In genomic region chr1:247281001-247281574, GRCh38 we compare ENCODE assay signal across 23 cellular contexts. TPM values are rescaled to one million over a fixed set of nuclear protein-coding genes. Genes with fewer than 3 reads are reported as not detected.
A peak's percentile ranks its signal among the peaks of the same experiment; 100 is the strongest.
DNase-seq lines count a peak whose midpoint lies in the region; ATAC-seq and TF ChIP-seq lines count a peak whose summit lies in the region.
"Had no signal": no experiment of that assay in that cellular context is flagged by ENCODE, and none has a peak within 500 bp of the region (broad histone marks: within the 10 kb centered on the region; RNA-seq: fewer than 3 reads in every experiment).

No MANE protein-coding gene starts in this region.

- peaks cover 3% of the 10 kb centered on the region for H3K27me3 Mint-ChIP-seq in HFFc6 (ENCODE audit: insufficient read depth)
- no peaks in the 10 kb centered on the region for H3K27me3 Mint-ChIP-seq in stimulated activated memory B cell treated with anti-CD40 and anti-IgM and Interleukin-4, amounts not matched to agents 10 μg/mL and 1 μg/mL and 100 μg/mL, for 72 hours
- H3K27me3 Mint-ChIP-seq in natural killer cell (ENCODE audit: low read depth in 2 of 2): no peaks in the 10 kb centered on the region
- H3K27me3 Mint-ChIP-seq: activated naive CD4-positive, alpha-beta T cell treated with anti-CD3 and anti-CD28 coated beads, Interleukin-2, amount 50 U/mL, for 24 hours had no signal

- peaks cover 9% of the 10 kb centered on the region for H3K9me3 Mint-ChIP-seq in HFFc6
- peaks cover 9% of the 10 kb centered on the region for H3K9me3 Mint-ChIP-seq in stimulated activated memory B cell treated with anti-CD40 and anti-IgM and Interleukin-4, amounts not matched to agents 10 μg/mL and 1 μg/mL and 100 μg/mL, for 72 hours
- peaks cover 0 to 3% of the 10 kb centered on the region in 2 donors for H3K9me3 Mint-ChIP-seq in natural killer cell

- intact Hi-C loops in natural killer cell (cut with micrococcal nuclease): no loop called here

- H3K4me1 Mint-ChIP-seq in HFFc6 (ENCODE audit: low read depth): peaks cover 10% of the 10 kb centered on the region; the same call in 1 of the 2 replicates
- H3K4me1 Mint-ChIP-seq in stimulated activated memory B cell treated with anti-CD40 and anti-IgM and Interleukin-4, amounts not matched to agents 10 μg/mL and 1 μg/mL and 100 μg/mL, for 72 hours: no peaks in the 10 kb centered on the region
- no peaks in the 10 kb centered on the region for H3K4me1 Mint-ChIP-seq in natural killer cell
- H3K4me1 Mint-ChIP-seq: activated naive CD4-positive, alpha-beta T cell treated with anti-CD3 and anti-CD28 coated beads, Interleukin-2, amount 50 U/mL, for 24 hours had no signal

- ATAC-seq in SK-N-SH treated with all-trans-retinoic acid at 6 μM for 48 hours: peak; percentile 67
- peak; percentile 39 for ATAC-seq in stimulated activated memory B cell treated with anti-CD40 and anti-IgM and Interleukin-4, amounts not matched to agents 10 μg/mL and 1 μg/mL and 100 μg/mL, for 72 hours
- ATAC-seq in natural killer cell: no peak
- ATAC-seq in HG03139 (IDR thresholded peaks at IDR 0.05; ENCODE audit: unreplicated experiment): no peak
- ATAC-seq: body of pancreas had no signal

- TF ChIP-seq CTCF in HFFc6 (IDR thresholded peaks at IDR 0.05): no peak
- TF ChIP-seq CTCF in natural killer cell (IDR thresholded peaks at IDR 0.05): no peak

- DNase-seq in HFFc6 (no peak), glomerular visceral epithelial cell (ENCODE audit: extremely low spot score) (peak; percentile 20), natural killer cell (no peak), cerebellar nuclear complex (lab: John Stamatoyannopoulos, UW) (no peak)
- DNase-seq: activated CD4-positive, CD25-positive, alpha-beta regulatory T cell; body of pancreas; DMS79 treated with DMSO at 0.1 percent for 48 hours; Karpas-422; NCI-H187; NCI-H2227 treated with DMSO at 0.1 percent for 48 hours; nucleus accumbens; PC-9; retina; stimulated activated CD4-positive, alpha-beta T cell treated with anti-CD3 and anti-CD28 coated beads, Interleukin-12 subunit alpha, Interleukin-12 subunit beta, amount 100 ng/mL, for 4 hours; trophoblast cell had no signal

- no peak overlapping the region for H3K27ac Mint-ChIP-seq in HFFc6
- no peak overlapping the region for H3K27ac Mint-ChIP-seq in stimulated activated memory B cell treated with anti-CD40 and anti-IgM and Interleukin-4, amounts not matched to agents 10 μg/mL and 1 μg/mL and 100 μg/mL, for 72 hours
- no peak overlapping the region for H3K27ac Mint-ChIP-seq in natural killer cell
- H3K27ac Mint-ChIP-seq: activated naive CD4-positive, alpha-beta T cell treated with anti-CD3 and anti-CD28 coated beads, Interleukin-2, amount 50 U/mL, for 24 hours; activated T-helper 1 cell treated with anti-CD3 and anti-CD28 coated beads, Interleukin-12 subunit alpha, Interleukin-12 subunit beta, Interleukin-2, Interleukin-4 antibody, amounts not matched to agents 30 ng/mL and 10 ng/mL and 1 ng/mL, durations not matched to agents 14 hours and 24 hours and 36 hours had no signal

- H3K4me3 Mint-ChIP-seq in HFFc6 (peak overlapping the region; percentile 14; the same call in 1 of the 2 replicates), natural killer cell (no peak overlapping the region)
- H3K4me3 Mint-ChIP-seq in stimulated activated memory B cell treated with anti-CD40 and anti-IgM and Interleukin-4, amounts not matched to agents 10 μg/mL and 1 μg/mL and 100 μg/mL, for 72 hours: no peak overlapping the region
- H3K4me3 Mint-ChIP-seq: activated naive CD4-positive, alpha-beta T cell treated with anti-CD3 and anti-CD28 coated beads, Interleukin-2, amount 50 U/mL, for 24 hours; activated T-helper 1 cell treated with anti-CD3 and anti-CD28 coated beads, Interleukin-12 subunit alpha, Interleukin-12 subunit beta, Interleukin-2, Interleukin-4 antibody, amounts not matched to agents 30 ng/mL and 10 ng/mL and 1 ng/mL, durations not matched to agents 14 hours and 24 hours and 36 hours had no signal

- H3K36me3 Mint-ChIP-seq in HFFc6 (ENCODE audit: low read depth) (peaks cover 3% of the 10 kb centered on the region; the same call in 1 of the 2 replicates), natural killer cell (no peaks in the 10 kb centered on the region)
- peaks cover 1% of the 10 kb centered on the region for H3K36me3 Mint-ChIP-seq in stimulated activated memory B cell treated with anti-CD40 and anti-IgM and Interleukin-4, amounts not matched to agents 10 μg/mL and 1 μg/mL and 100 μg/mL, for 72 hours

TF ChIP-seq in SK-N-SH treated with all-trans-retinoic acid at 6 μM for 48 hours, 23 proteins besides CTCF, POLR2A, EP300 and RAD21:
- TF ChIP-seq SNAI2 (CRISPR knock-in tag; IDR thresholded peaks at IDR 0.05): no peak
- TF ChIP-seq ISL1 (CRISPR knock-in tag; IDR thresholded peaks at IDR 0.05): no peak
- no peak for TF ChIP-seq BACH2 (CRISPR knock-in tag; IDR thresholded peaks at IDR 0.05; ENCODE audit: borderline replicate concordance)
- TF ChIP-seq ZFP3 (CRISPR knock-in tag; IDR thresholded peaks at IDR 0.05): no peak
- no peak for TF ChIP-seq ARNTL (CRISPR knock-in tag; IDR thresholded peaks at IDR 0.05; ENCODE audit: borderline replicate concordance, low read depth)
- TF ChIP-seq, protein P1, sequence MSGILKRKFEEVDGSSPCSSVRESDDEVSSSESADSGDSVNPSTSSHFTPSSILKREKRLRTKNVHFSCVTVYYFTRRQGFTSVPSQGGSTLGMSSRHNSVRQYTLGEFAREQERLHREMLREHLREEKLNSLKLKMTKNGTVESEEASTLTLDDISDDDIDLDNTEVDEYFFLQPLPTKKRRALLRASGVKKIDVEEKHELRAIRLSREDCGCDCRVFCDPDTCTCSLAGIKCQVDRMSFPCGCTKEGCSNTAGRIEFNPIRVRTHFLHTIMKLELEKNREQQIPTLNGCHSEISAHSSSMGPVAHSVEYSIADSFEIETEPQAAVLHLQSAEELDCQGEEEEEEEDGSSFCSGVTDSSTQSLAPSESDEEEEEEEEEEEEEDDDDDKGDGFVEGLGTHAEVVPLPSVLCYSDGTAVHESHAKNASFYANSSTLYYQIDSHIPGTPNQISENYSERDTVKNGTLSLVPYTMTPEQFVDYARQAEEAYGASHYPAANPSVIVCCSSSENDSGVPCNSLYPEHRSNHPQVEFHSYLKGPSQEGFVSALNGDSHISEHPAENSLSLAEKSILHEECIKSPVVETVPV (CRISPR knock-in tag; IDR thresholded peaks at IDR 0.05): no peak
- TF ChIP-seq POU6F1 (CRISPR knock-in tag; IDR thresholded peaks at IDR 0.05; ENCODE audit: borderline replicate concordance, low read depth): no peak
- no peak for TF ChIP-seq PPARA (CRISPR knock-in tag; IDR thresholded peaks at IDR 0.05; ENCODE audit: borderline replicate concordance)
- TF ChIP-seq TOX (CRISPR knock-in tag; IDR thresholded peaks at IDR 0.05; ENCODE audit: borderline replicate concordance): no peak
- TF ChIP-seq ZFP30 (CRISPR knock-in tag; IDR thresholded peaks at IDR 0.05): no peak
- no peak for TF ChIP-seq ZNF8 (CRISPR knock-in tag; IDR thresholded peaks at IDR 0.05)

RNA-seq across cellular contexts. Expression of gene VN1R5, which starts 25.2 kb away (rescaled TPM):
- total RNA-seq in HFFc6 (2021; fragmentation: NEBNext Ultra II Directional; extraction: Animal tissue kit (Norgen Biotek cat#: 25700)): not detected
- not detected for total RNA-seq in natural killer cell
- total RNA-seq: activated T-helper 1 cell treated with anti-CD3 and anti-CD28 coated beads, Interleukin-12 subunit alpha, Interleukin-12 subunit beta, Interleukin-2, Interleukin-4 antibody, amounts not matched to agents 30 ng/mL and 10 ng/mL and 1 ng/mL, durations not matched to agents 14 hours and 24 hours and 36 hours; body of pancreas; liver; PC-9; SJSA1; T-helper 2 cell treated with Interferon-gamma antibody and Interleukin-4, amounts not matched to agents 100 ng/mL and 5 ng/mL, for 36 hours had no signal

RNA-seq across cellular contexts. Expression of gene ZNF496, which starts 50.6 kb away (rescaled TPM):
- 10 to 100 TPM; 13.7 to 19.9 (median 17.1) TPM for total RNA-seq in HFFc6 (2021; fragmentation: NEBNext Ultra II Directional; extraction: Animal tissue kit (Norgen Biotek cat#: 25700))
- 10 to 100 TPM; 25.6 to 33.0 (median 27.9) TPM for total RNA-seq in natural killer cell

Comparison
In these comparisons a context has a peak if more than half of its experiments do, and no peak if none do; other contexts are left out.
1. ATAC-seq: peak in SK-N-SH treated with all-trans-retinoic acid at 6 μM for 48 hours (single experiment) and stimulated activated memory B cell treated with anti-CD40 and anti-IgM and Interleukin-4, amounts not matched to agents 10 μg/mL and 1 μg/mL and 100 μg/mL, for 72 hours (single experiment); none in natural killer cell (0 of 3) and HG03139 (single experiment).